ENCODE assay signal across 14 cellular contexts in the genomic region with DNA sequence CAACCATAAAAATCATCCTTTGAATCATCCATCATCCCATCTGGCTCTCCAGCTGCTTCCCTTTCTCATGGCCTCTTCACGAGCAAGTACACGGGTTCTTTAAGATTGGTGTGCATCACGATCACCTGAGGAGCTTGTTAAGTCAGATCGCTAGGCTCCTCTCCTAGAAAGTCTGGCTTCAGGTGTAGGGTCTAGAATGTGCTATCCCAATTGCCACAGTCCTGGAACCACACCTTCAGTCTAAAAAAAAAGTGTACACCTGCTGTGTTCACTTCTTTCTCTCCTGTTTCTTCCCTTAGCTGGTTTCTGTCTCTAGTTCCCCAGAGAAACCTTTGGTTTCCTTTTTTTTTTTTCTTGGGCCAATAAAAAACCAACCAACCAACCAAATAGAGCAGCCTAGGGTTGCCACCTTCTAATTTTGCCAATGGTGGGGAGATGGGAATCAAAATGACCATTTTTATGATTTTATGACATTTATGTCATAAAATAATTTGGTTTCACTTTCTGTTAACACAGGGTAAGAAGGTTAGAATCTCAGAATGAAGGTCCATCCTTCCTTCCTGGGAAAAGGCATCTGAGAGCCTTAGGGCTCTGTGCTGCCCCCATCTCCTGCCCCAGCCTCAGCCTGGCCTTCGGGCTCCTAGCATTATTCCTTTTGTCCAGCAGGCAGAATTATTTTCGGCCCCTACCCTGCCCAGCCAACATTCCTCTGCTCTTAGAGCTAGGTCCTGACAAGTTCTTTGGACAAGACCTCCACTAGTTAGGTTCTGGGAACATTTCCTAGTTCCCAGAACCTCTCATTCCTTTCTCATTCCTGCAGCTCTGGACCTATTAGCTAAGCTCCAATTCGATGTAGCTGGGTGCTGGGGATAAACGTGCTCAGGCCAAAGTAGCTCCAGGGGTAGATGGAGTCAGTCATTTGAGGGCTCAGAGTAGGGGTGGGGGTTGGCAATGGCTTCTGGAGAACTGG. TPM values are rescaled to one million over a fixed set of nuclear protein-coding genes. Genes with fewer than 3 reads are reported as not detected.
A peak's percentile ranks its signal among the peaks of the same experiment; 100 is the strongest.
DNase-seq lines count a peak whose midpoint lies in the region; ATAC-seq, FAIRE-seq and TF ChIP-seq lines count a peak whose summit lies in the region.
"Had no signal": no experiment of that assay in that cellular context is flagged by ENCODE, and none has a peak within 500 bp of the region (broad histone marks: within the 10 kb centered on the region; RNA-seq: fewer than 3 reads in every experiment).

No MANE protein-coding gene starts in this region.

- no peak overlapping the region for H2BK15ac ChIP-seq in H9 (ENCODE audit: low read depth, low read length)

- no peak overlapping the region for H2BK120ac ChIP-seq in H9 (ENCODE audit: low read depth, low read length, poor library complexity, severe bottlenecking)

- H3K27ac ChIP-seq in A549 (no peak overlapping the region), DND-41 (ENCODE audit: low read length) (no peak overlapping the region), H9 (ENCODE audit: insufficient read length, low read depth, low read length) (no peak overlapping the region)
- H3K27ac ChIP-seq: foreskin keratinocyte had no signal

- no peaks in the 10 kb centered on the region for H3K23me2 ChIP-seq in H9 (ENCODE audit: insufficient read length, low read depth, low read length, poor library complexity, severe bottlenecking)

- H3K4me3 Mint-ChIP-seq in H9 = no peak overlapping the region

- no peak overlapping the region for H3K9ac ChIP-seq in DND-41 (ENCODE audit: low read depth, low read length)
- H3K9ac ChIP-seq in H9 (ENCODE audit: extremely low read depth, insufficient read length, low read length) = no peak overlapping the region

- no peaks in the 10 kb centered on the region for H3K79me1 ChIP-seq in H9 (ENCODE audit: insufficient read depth, low read depth, low read length, poor library complexity, severe bottlenecking)

- 0 out of 2 replicates have a peak overlapping the region, but pooled peaks have one; percentile 17 for H2AFZ ChIP-seq in DND-41 (ENCODE audit: low read depth, low read length)
- H2AFZ ChIP-seq in H9 (ENCODE audit: low read length) = no peak overlapping the region

- H3K4me1 Mint-ChIP-seq in H9 = peaks cover 21 to 25% of the 10 kb centered on the region in 2 experiments

- 0 out of 3 replicates have a peak, but pooled peaks cover 4% of the 10 kb centered on the region for H3K4me1 ChIP-seq in A549
- H3K4me1 ChIP-seq in DND-41 (ENCODE audit: insufficient read depth, low read length) = peaks cover 9% of the 10 kb centered on the region
- H3K4me1 ChIP-seq in H9 (ENCODE audit: insufficient read depth, low read length) = no peaks in the 10 kb centered on the region
- H3K4me1 ChIP-seq: HAP-1 had no signal

- H4K5ac ChIP-seq in H9 (ENCODE audit: insufficient read length, low read depth, low read length) = no peak overlapping the region

- no peaks in the 10 kb centered on the region for H3K9me3 Mint-ChIP-seq in H9

- CTCF ChIA-PET in A549 (lab: Yijun Ruan, JAX) = interaction anchor here (0.6 to 2.5 kb wide), 9 partner anchors 15 to 141 kb away, joined by 3 to 23 read pairs (median 3); a partner anchor contains a TSS

- WGBS in A549 (ENCODE audit: missing lambda C conversion rate) = 66% methylated on average over 8 of the region's 8 CpGs
- WGBS in H9 (ENCODE audit: extremely low coverage, insufficient read length, low lambda C conversion rate) = no CpG with 5 or more reads among the region's 8 CpGs

- no peak overlapping the region for H3K14ac ChIP-seq in H9 (ENCODE audit: insufficient read depth, low read length)

- ATAC-seq in A549 (no peak), DND-41 (ENCODE audit: insufficient read depth, low read depth) (no peak)

- H4K20me1 ChIP-seq in DND-41 (ENCODE audit: insufficient read depth, low read length) (no peaks in the 10 kb centered on the region), H9 (ENCODE audit: control insufficient read depth, insufficient read depth, insufficient read length) (no peaks in the 10 kb centered on the region)

- no peaks in the 10 kb centered on the region for H3K79me2 ChIP-seq in DND-41 (ENCODE audit: insufficient read depth, low read length)
- no peaks in the 10 kb centered on the region for H3K79me2 ChIP-seq in H9 (ENCODE audit: insufficient read depth, low read length)

- no peak overlapping the region for H2BK5ac ChIP-seq in H9 (ENCODE audit: insufficient read length, low read length)

- TF ChIP-seq CTCF in A549 (IDR thresholded peaks at IDR 0.05) (no peak), DND-41 (IDR thresholded peaks at IDR 0.05; ENCODE audit: borderline replicate concordance, extremely low read depth, low read length, poor library complexity, severe bottlenecking) (no peak), H9 (conservative IDR thresholded peaks at IDR 0.05) (no peak)

- no peak overlapping the region for H2BK20ac ChIP-seq in H9 (ENCODE audit: low read depth, low read length, poor library complexity, severe bottlenecking)

- H3K4me2 ChIP-seq in A549 (0 out of 3 replicates have a peak overlapping the region, but pooled peaks have one; percentile 1), DND-41 (ENCODE audit: insufficient read depth, low read length) (no peak overlapping the region; the same call in 1 of the 2 replicates), H9 (ENCODE audit: insufficient read depth, insufficient read length, low read length) (no peak overlapping the region)

- TF ChIP-seq POLR2A in A549 (IDR thresholded peaks at IDR 0.05; ENCODE audit: low read length) = no peak

- no peaks in the 10 kb centered on the region for H3K36me3 ChIP-seq in DND-41 (ENCODE audit: insufficient read depth, low read length)
- H3K36me3 ChIP-seq in MG63 = no peaks in the 10 kb centered on the region
- H3K36me3 ChIP-seq: HAP-1 had no signal

- H3K9me3 ChIP-seq in A549 = no peaks in the 10 kb centered on the region
- H3K9me3 ChIP-seq in DND-41 (ENCODE audit: insufficient read depth, low read length, severe bottlenecking) = no peaks in the 10 kb centered on the region
- H3K9me3 ChIP-seq in MG63 = no peaks in the 10 kb centered on the region
- H3K9me3 ChIP-seq in H9 (ENCODE audit: control insufficient read depth, low read depth, low read length) = no peaks in the 10 kb centered on the region
- H3K9me3 ChIP-seq: Caco-2, HAP-1 had no signal

- no peak overlapping the region for H3K56ac ChIP-seq in H9 (ENCODE audit: insufficient read length, low read depth, low read length)

- no peak for FAIRE-seq in A549 (lab: Jason Lieb, UNC)
- FAIRE-seq: RCC 7860 had no signal

- H3K4me3 ChIP-seq in A549 = no peak overlapping the region
- no peak overlapping the region for H3K4me3 ChIP-seq in DND-41 (ENCODE audit: low read depth in 1 of 2, low read length in 2 of 2)
- H3K4me3 ChIP-seq in MG63 = no peak overlapping the region
- H3K4me3 ChIP-seq: HAP-1 had no signal

- no peak for TF ChIP-seq EP300 in A549 (IDR thresholded peaks at IDR 0.05)

- no peak overlapping the region for H4K8ac ChIP-seq in H9 (replicated peaks; ENCODE audit: insufficient read length, low read depth, low read length)

- no peak for TF ChIP-seq RAD21 in A549 (conservative IDR thresholded peaks at IDR 0.05 in 1 of 2, IDR thresholded peaks at IDR 0.05 in 1 of 2)

- POLR2A ChIA-PET in A549 (lab: Yijun Ruan, JAX) = no interaction called here

- H3K27me3 ChIP-seq in DND-41 (ENCODE audit: insufficient read depth, low read length, poor library complexity) (no peaks in the 10 kb centered on the region), MG63 (no peaks in the 10 kb centered on the region), H9 (ENCODE audit: insufficient read depth, low read length) (no peaks in the 10 kb centered on the region)
- H3K27me3 ChIP-seq: foreskin keratinocyte had no signal

- no peak overlapping the region for H2AK5ac ChIP-seq in H9 (ENCODE audit: insufficient read length, low read length)

- H3T11ph ChIP-seq in H9 (ENCODE audit: low read length) = no peak overlapping the region

- peaks cover 17% of the 10 kb centered on the region for H3K27me3 Mint-ChIP-seq in H9 (ENCODE audit: low read depth)

- H3K18ac ChIP-seq in H9 (ENCODE audit: insufficient read length, low read depth, low read length) = no peak overlapping the region

- no peak for DNase-seq in A549 (ENCODE audit: low read depth in 1 of 2, low spot score in 1 of 2)
- no peak for DNase-seq in DND-41
- peak; percentile 26 for DNase-seq in RPMI8226
- DNase-seq in fibroblast of peridontal ligament (ENCODE audit: extremely low read depth) = peak; percentile 38
- no peak for DNase-seq in NCI-H226
- DNase-seq in MG63 = no peak
- DNase-seq in H9 = no peak
- no peak for DNase-seq in DMS53 treated with DMSO at 0.1 percent for 48 hours (lab: John Stamatoyannopoulos, UW; ENCODE audit: unreplicated experiment)
- DNase-seq: Caco-2, foreskin keratinocyte, NCI-H2081 had no signal

- H2BK12ac ChIP-seq in H9 (ENCODE audit: insufficient read length, low read depth, low read length) = no peak overlapping the region

- H3K4ac ChIP-seq in H9 (ENCODE audit: low read depth, low read length) = no peak overlapping the region

- no peaks in the 10 kb centered on the region for H3K36me3 Mint-ChIP-seq in H9 (ENCODE audit: insufficient read depth in 1 of 3, low read depth in 3 of 3)

- no peak overlapping the region; a peak in 2 of 7 replicates for H3K27ac Mint-ChIP-seq in H9

- H3K23ac ChIP-seq in H9 (ENCODE audit: insufficient read length, low read depth, low read length) = no peak overlapping the region

- H4K91ac ChIP-seq in H9 (ENCODE audit: insufficient read length, low read depth, low read length) = no peak overlapping the region

RNA-seq across cellular contexts. Expression of a gene that starts 1.9 kb away (rescaled TPM):
- not detected in 2 replicates for polyA plus RNA-seq in A549 (2011; rRNA removed)
- 0.01 TPM in 1 of 2 replicates, not detected in the other for polyA plus RNA-seq in A549 (2012; cell fraction: cytosol; rRNA removed)
- polyA plus RNA-seq in A549 (2012; cell fraction: nucleus; rRNA removed) = not detected in 2 replicates
- not detected in 3 replicates for polyA plus RNA-seq in A549 (2017; fragmentation: RNase III; extraction: RNeasy Plus Mini Kit Qiagen cat#74134 plus additional on column Dnase treatment)
- not detected in 2 replicates for polyA minus RNA-seq in A549 (2011; rRNA and poly(A)+ RNA removed)
- not detected in 2 replicates for total RNA-seq in MG63 (2014; rRNA removed; shearing (Covaris generic); ENCODE audit: low replicate concordance)
- 0.13 and 0.17 TPM in 2 replicates for total RNA-seq in H9 (2021)
- total RNA-seq: Caco-2, HT1080 had no signal

RNA-seq across cellular contexts. Expression of a gene that starts 7.1 kb away (rescaled TPM):
- 39.7 and 42.9 TPM in 2 replicates for polyA plus RNA-seq in A549 (2011; rRNA removed)
- 86.5 and 99.2 TPM in 2 replicates for polyA plus RNA-seq in A549 (2012; cell fraction: cytosol; rRNA removed)
- polyA plus RNA-seq in A549 (2012; cell fraction: nucleus; rRNA removed) = 314 and 436 TPM in 2 replicates
- polyA plus RNA-seq in A549 (2017; fragmentation: RNase III; extraction: RNeasy Plus Mini Kit Qiagen cat#74134 plus additional on column Dnase treatment) = 95.0 to 103 TPM (median 95.1 TPM) in 3 replicates
- polyA minus RNA-seq in A549 (2011; rRNA and poly(A)+ RNA removed) = 70.5 and 108 TPM in 2 replicates
- total RNA-seq in MG63 (2014; rRNA removed; shearing (Covaris generic); ENCODE audit: low replicate concordance) = 34.0 and 63.2 TPM in 2 replicates
- 177 and 181 TPM in 2 replicates for total RNA-seq in H9 (2021)

RNA-seq across cellular contexts. Expression of a gene that starts 22.0 kb away (rescaled TPM):
- 0.05 and 0.07 TPM in 2 replicates for polyA plus RNA-seq in A549 (2011; rRNA removed)
- 0.05 and 0.08 TPM in 2 replicates for polyA plus RNA-seq in A549 (2012; cell fraction: cytosol; rRNA removed)
- 0.13 and 0.14 TPM in 2 replicates for polyA plus RNA-seq in A549 (2012; cell fraction: nucleus; rRNA removed)
- polyA plus RNA-seq in A549 (2017; fragmentation: RNase III; extraction: RNeasy Plus Mini Kit Qiagen cat#74134 plus additional on column Dnase treatment) = 0.06 to 0.21 TPM (median 0.10 TPM) in 3 replicates
- 0.08 and 0.15 TPM in 2 replicates for polyA minus RNA-seq in A549 (2011; rRNA and poly(A)+ RNA removed)
- total RNA-seq in MG63 (2014; rRNA removed; shearing (Covaris generic); ENCODE audit: low replicate concordance) = not detected in 2 replicates
- total RNA-seq in H9 (2021) = 0.77 and 1.6 TPM in 2 replicates
- total RNA-seq: foreskin keratinocyte, HT1080 had no signal
- polyA plus RNA-seq: foreskin keratinocyte had no signal

Comparison
In these comparisons a context has a peak if more than half of its experiments do, and no peak if none do; other contexts are left out.
1. DNase-seq: peak in RPMI8226 (single experiment) and fibroblast of peridontal ligament (single experiment); none in A549 (0 of 2), DND-41 (single experiment), NCI-H226 (single experiment), MG63 (single experiment), H9 (single experiment) and DMS53 treated with DMSO at 0.1 percent for 48 hours (single experiment).